ENCODE assay signal across 16 cellular contexts in genomic region chr5:41770799-41771198, GRCh38.
DNase-seq lines count a peak whose midpoint lies in the region; ATAC-seq and FAIRE-seq lines count a peak whose summit lies in the region.
"Had no signal": no experiment of that assay in that cellular context is flagged by ENCODE, and none has a peak within 500 bp of the region (broad histone marks: within the 10 kb centered on the region; RNA-seq: fewer than 3 reads in every experiment).

No MANE protein-coding gene starts in this region.

- ATAC-seq in GM18508 (IDR thresholded peaks at IDR 0.05; ENCODE audit: insufficient read depth, unreplicated experiment) (peak; percentile 87), GM21360 (IDR thresholded peaks at IDR 0.05; ENCODE audit: unreplicated experiment) (peak; percentile 90), HG02938 (IDR thresholded peaks at IDR 0.05; ENCODE audit: unreplicated experiment) (peak; percentile 89), HG03521 (IDR thresholded peaks at IDR 0.05; ENCODE audit: unreplicated experiment) (peak; percentile 87), Right ventricle myocardium inferior (no peak)
- ATAC-seq in activated CD8-positive, alpha-beta memory T cell treated with anti-CD3 and anti-CD28 coated beads, Interleukin-2, amount 10 ng/mL, durations not matched to agents 7 days and 5 days = no peak

- no peak for FAIRE-seq in small intestine (lab: Jason Lieb, UNC)
- FAIRE-seq: endothelial cell of umbilical vein, TTC549 had no signal

- intact Hi-C loops in Right ventricle myocardium inferior (cut with DNase I) = no loop called here

- no peak overlapping the region for H3K27ac ChIP-seq in small intestine (ENCODE audit: low read depth in 1 of 2, low read length in 1 of 2)
- H3K27ac ChIP-seq: Peyer's patch had no signal

- no peaks in the 10 kb centered on the region for H3K27me3 ChIP-seq in small intestine (ENCODE audit: control insufficient read depth in 2 of 2, insufficient read depth in 2 of 2, low read length in 2 of 2)
- H3K27me3 ChIP-seq: Peyer's patch had no signal

- no peak overlapping the region for H3K4me3 ChIP-seq in small intestine (ENCODE audit: low read depth in 1 of 2, low read length in 2 of 2)
- H3K4me3 ChIP-seq: Peyer's patch had no signal

- DNase-seq in Right ventricle myocardium inferior (ENCODE audit: missing footprints) (no peak), GOT3 (lab: John Stamatoyannopoulos, UW) (no peak), small intestine (no peak)
- no peak for DNase-seq in activated CD8-positive, alpha-beta memory T cell treated with anti-CD3 and anti-CD28 coated beads, Interleukin-2, amount 10 ng/mL, durations not matched to agents 7 days and 5 days
- DNase-seq: H9; hippocampal formation; Peyer's patch; stimulated activated CD4-positive, alpha-beta T cell treated with anti-CD3 and anti-CD28 coated beads, Interleukin-4, amount 100 ng/mL, for 24 hours had no signal

- peaks cover 26% of the 10 kb centered on the region for H3K4me1 Mint-ChIP-seq in activated CD8-positive, alpha-beta memory T cell treated with anti-CD3 and anti-CD28 coated beads, Interleukin-2, amount 10 ng/mL, durations not matched to agents 7 days and 5 days

- H3K27ac Mint-ChIP-seq in activated CD8-positive, alpha-beta memory T cell treated with anti-CD3 and anti-CD28 coated beads, Interleukin-2, amount 10 ng/mL, durations not matched to agents 7 days and 5 days = no peak overlapping the region
- H3K27ac Mint-ChIP-seq: H9, memory B cell, progenitor cell of endocrine pancreas had no signal

- CTCF ChIA-PET in activated CD8-positive, alpha-beta memory T cell treated with anti-CD3 and anti-CD28 coated beads, Interleukin-2, amount 10 ng/mL, durations not matched to agents 7 days and 5 days (lab: Charles Lee) = interaction anchor here (1.2 kb wide), 1 partner anchor 10 kb away, joined by 4 read pairs; no protein-coding TSS in a partner anchor

- no peak overlapping the region for H3K4me3 Mint-ChIP-seq in activated CD8-positive, alpha-beta memory T cell treated with anti-CD3 and anti-CD28 coated beads, Interleukin-2, amount 10 ng/mL, durations not matched to agents 7 days and 5 days
- H3K4me3 Mint-ChIP-seq: H9, memory B cell had no signal

- H3K9me3 ChIP-seq in small intestine (ENCODE audit: control insufficient read depth, low read depth) = no peaks in the 10 kb centered on the region
- H3K9me3 ChIP-seq: Peyer's patch had no signal

- no peaks in the 10 kb centered on the region for H3K36me3 ChIP-seq in small intestine (ENCODE audit: control insufficient read depth in 2 of 2, insufficient read depth in 2 of 2, low read length in 2 of 2)
- H3K36me3 ChIP-seq: Peyer's patch had no signal

- no peaks in the 10 kb centered on the region for H3K4me1 ChIP-seq in small intestine (ENCODE audit: control insufficient read depth in 2 of 2, insufficient read depth in 1 of 2, low read depth in 1 of 2, low read length in 1 of 2)
- H3K4me1 ChIP-seq: Peyer's patch had no signal

- no peaks in the 10 kb centered on the region for H3K9me3 Mint-ChIP-seq in activated CD8-positive, alpha-beta memory T cell treated with anti-CD3 and anti-CD28 coated beads, Interleukin-2, amount 10 ng/mL, durations not matched to agents 7 days and 5 days (ENCODE audit: low read depth)
- H3K9me3 Mint-ChIP-seq: H9, memory B cell had no signal

- H3K36me3 Mint-ChIP-seq in activated CD8-positive, alpha-beta memory T cell treated with anti-CD3 and anti-CD28 coated beads, Interleukin-2, amount 10 ng/mL, durations not matched to agents 7 days and 5 days = peaks cover 30% of the 10 kb centered on the region

- H3K27me3 Mint-ChIP-seq in activated CD8-positive, alpha-beta memory T cell treated with anti-CD3 and anti-CD28 coated beads, Interleukin-2, amount 10 ng/mL, durations not matched to agents 7 days and 5 days = no peaks in the 10 kb centered on the region
- H3K27me3 Mint-ChIP-seq: memory B cell, progenitor cell of endocrine pancreas had no signal

Comparison
In these comparisons a context has a peak if more than half of its experiments do, and no peak if none do; other contexts are left out.
1. ATAC-seq: peak in GM18508 (single experiment), GM21360 (single experiment), HG02938 (single experiment) and HG03521 (single experiment); none in Right ventricle myocardium inferior (single experiment) and activated CD8-positive, alpha-beta memory T cell treated with anti-CD3 and anti-CD28 coated beads, Interleukin-2, amount 10 ng/mL, durations not matched to agents 7 days and 5 days (single experiment).